Comparison of ENCODE assay signal across 1 cellular context in the genomic region with DNA sequence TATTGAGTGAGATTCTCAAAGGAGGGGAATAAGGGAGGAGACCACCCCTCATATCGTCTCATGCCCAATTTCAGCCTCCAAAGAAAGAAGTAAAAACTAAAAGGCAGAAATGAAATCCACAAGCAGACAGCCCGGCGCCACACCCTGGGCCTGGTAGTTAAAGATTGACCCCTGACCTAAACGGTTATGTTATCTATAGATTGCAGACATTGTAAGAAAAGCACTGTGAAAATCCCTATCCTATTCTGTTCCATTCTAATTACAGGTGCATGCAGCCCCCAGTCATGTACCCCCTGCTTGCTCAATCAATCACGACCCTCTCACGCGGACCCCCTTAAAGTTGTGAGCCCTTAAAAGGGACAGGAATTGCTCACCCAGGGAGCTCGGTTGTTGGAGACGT. TPM values are rescaled to one million over a fixed set of nuclear protein-coding genes. Genes with fewer than 3 reads are reported as not detected.
"Had no signal": no experiment of that assay in that cellular context is flagged by ENCODE, and none has a peak within 500 bp of the region (broad histone marks: within the 10 kb centered on the region; RNA-seq: fewer than 3 reads in every experiment).

No MANE protein-coding gene starts in this region.

RNA-seq across cellular contexts. Expression of gene TBC1D12, which starts 10.2 kb away (rescaled TPM):
- polyA plus RNA-seq: naive thymus-derived CD4-positive, alpha-beta T cell had no signal
